24 cellular contexts compared by ENCODE assay signal in the genomic region with DNA sequence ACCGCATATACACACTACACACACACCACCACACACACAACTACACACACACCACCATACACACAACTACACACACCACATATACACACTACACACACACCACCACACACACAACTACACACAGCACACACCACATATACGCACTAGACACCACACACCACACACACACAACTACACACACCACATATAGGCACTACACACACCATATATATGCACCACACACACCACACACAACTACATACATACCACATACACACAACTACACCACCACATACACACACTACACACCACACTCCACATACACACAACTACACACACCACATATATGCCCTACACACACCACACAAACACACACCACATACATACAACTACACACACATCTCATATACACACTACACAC.
"Had no signal": no experiment of that assay in that cellular context is flagged by ENCODE, and none has a peak within 500 bp of the region (broad histone marks: within the 10 kb centered on the region; RNA-seq: fewer than 3 reads in every experiment).

No MANE protein-coding gene starts in this region.

- H3K27me3 ChIP-seq: gastrocnemius medialis, neural progenitor cell, right atrium auricular region, spleen, tibial nerve, upper lobe of right lung, vagina had no signal

- H3K4me3 ChIP-seq: gastrocnemius medialis, lung, neural progenitor cell, prostate gland, right atrium auricular region, skin epidermis, spleen, thoracic aorta, tibial nerve, upper lobe of right lung, vagina had no signal

- DNase-seq: cortex of kidney; effector memory CD8-positive, alpha-beta T cell; foreskin fibroblast; gastrocnemius medialis; head of caudate nucleus; kidney; midbrain; naive thymus-derived CD4-positive, alpha-beta T cell; nucleus accumbens; spleen; stimulated activated CD4-positive, alpha-beta T cell treated with anti-CD3 and anti-CD28 coated beads, Interleukin-4, amount 100 ng/mL, for 4 hours; stimulated activated naive B cell treated with anti-CD40 and anti-IgM and Interleukin-4, amounts not matched to agents 10 μg/mL and 1 μg/mL and 100 μg/mL, for 72 hours; upper lobe of right lung had no signal

- H3K9me3 ChIP-seq: gastrocnemius medialis, prostate gland, right atrium auricular region, thoracic aorta, upper lobe of right lung, vagina had no signal

- H3K4me1 Mint-ChIP-seq: neural progenitor cell; stimulated activated naive B cell treated with anti-CD40 and anti-IgM and Interleukin-4, amounts not matched to agents 10 μg/mL and 1 μg/mL and 100 μg/mL, for 72 hours had no signal

- H3K36me3 ChIP-seq: neural progenitor cell, prostate gland, right atrium auricular region, spleen, thoracic aorta, upper lobe of right lung, vagina had no signal

- ATAC-seq: effector memory CD8-positive, alpha-beta T cell; gastrocnemius medialis; naive thymus-derived CD4-positive, alpha-beta T cell; stimulated activated naive B cell treated with anti-CD40 and anti-IgM and Interleukin-4, amounts not matched to agents 10 μg/mL and 1 μg/mL and 100 μg/mL, for 72 hours; upper lobe of right lung had no signal

- H3K27ac Mint-ChIP-seq: effector memory CD8-positive, alpha-beta T cell; naive thymus-derived CD4-positive, alpha-beta T cell; nephron; neural progenitor cell; stimulated activated naive B cell treated with anti-CD40 and anti-IgM and Interleukin-4, amounts not matched to agents 10 μg/mL and 1 μg/mL and 100 μg/mL, for 72 hours; stimulated activated naive CD8-positive, alpha-beta T cell treated with anti-CD3 and anti-CD28 coated beads, Interleukin-15, Interleukin-2, amounts not matched to agents 100 ng/mL and 50 ng/mL, for 24 hours had no signal

- H3K27ac ChIP-seq: gastrocnemius medialis, neural progenitor cell, prostate gland, right atrium auricular region, skin epidermis, spleen, thoracic aorta, tibial nerve, upper lobe of right lung, vagina had no signal

- H3K9me3 Mint-ChIP-seq: effector memory CD8-positive, alpha-beta T cell had no signal

- H3K4me3 Mint-ChIP-seq: effector memory CD8-positive, alpha-beta T cell; naive thymus-derived CD4-positive, alpha-beta T cell; nephron; neural progenitor cell; stimulated activated naive B cell treated with anti-CD40 and anti-IgM and Interleukin-4, amounts not matched to agents 10 μg/mL and 1 μg/mL and 100 μg/mL, for 72 hours; stimulated activated naive CD8-positive, alpha-beta T cell treated with anti-CD3 and anti-CD28 coated beads, Interleukin-15, Interleukin-2, amounts not matched to agents 100 ng/mL and 50 ng/mL, for 24 hours had no signal

- H3K27me3 Mint-ChIP-seq: effector memory CD8-positive, alpha-beta T cell; naive thymus-derived CD4-positive, alpha-beta T cell; stimulated activated naive B cell treated with anti-CD40 and anti-IgM and Interleukin-4, amounts not matched to agents 10 μg/mL and 1 μg/mL and 100 μg/mL, for 72 hours; stimulated activated naive CD8-positive, alpha-beta T cell treated with anti-CD3 and anti-CD28 coated beads, Interleukin-15, Interleukin-2, amounts not matched to agents 100 ng/mL and 50 ng/mL, for 24 hours had no signal

- H3K4me1 ChIP-seq: gastrocnemius medialis, neural progenitor cell, prostate gland had no signal

- H2AFZ ChIP-seq: neural progenitor cell had no signal

- FAIRE-seq: endometrium, kidney had no signal

- H3K4me2 ChIP-seq: neural progenitor cell had no signal

- H3K9ac ChIP-seq: neural progenitor cell had no signal
